ENCODE assay signal across 20 cellular contexts in genomic region chr22:26986884-26987283, GRCh38.
"Had no signal": no experiment of that assay in that cellular context is flagged by ENCODE, and none has a peak within 500 bp of the region (broad histone marks: within the 10 kb centered on the region; RNA-seq: fewer than 3 reads in every experiment).

No MANE protein-coding gene starts in this region.

- H3K27ac Mint-ChIP-seq: activated naive CD8-positive, alpha-beta T cell treated with anti-CD3 and anti-CD28 coated beads, Interleukin-2, amount 10 ng/mL, durations not matched to agents 7 days and 5 days; activated T-helper 1 cell treated with anti-CD3 and anti-CD28 coated beads, Interleukin-12 subunit alpha, Interleukin-12 subunit beta, Interleukin-2, Interleukin-4 antibody, amounts not matched to agents 30 ng/mL and 10 ng/mL and 1 ng/mL, durations not matched to agents 14 hours and 24 hours and 36 hours; brain; naive thymus-derived CD4-positive, alpha-beta T cell; stimulated activated naive B cell treated with anti-CD40 and anti-IgM and Interleukin-4, amounts not matched to agents 10 μg/mL and 1 μg/mL and 100 μg/mL, for 72 hours had no signal

- H3K27ac ChIP-seq: foreskin keratinocyte, right atrium auricular region, tibial artery, vagina had no signal

- H3K4me1 ChIP-seq: foreskin keratinocyte, right atrium auricular region, vagina had no signal

- H3K27me3 ChIP-seq: right atrium auricular region, tibial artery, vagina had no signal

- DNase-seq: activated CD4-positive, CD25-positive, alpha-beta regulatory T cell treated with anti-CD3 and anti-CD28 coated beads, Interleukin-2, amount 50 U/mL, for 72 hours; activated naive CD4-positive, alpha-beta T cell; activated naive CD8-positive, alpha-beta T cell treated with anti-CD3 and anti-CD28 coated beads, Interleukin-2, amount 10 ng/mL, durations not matched to agents 7 days and 5 days; cortex of kidney; effector CD8-positive, alpha-beta T cell; foreskin keratinocyte; glutamatergic neuron; mucosa of descending colon; naive thymus-derived CD4-positive, alpha-beta T cell; nucleus accumbens; stimulated activated CD4-positive, alpha-beta T cell treated with anti-CD3 and anti-CD28 coated beads, Interleukin-15, amount 100 ng/mL, for 24 hours; stimulated activated CD4-positive, alpha-beta T cell treated with anti-CD3 and anti-CD28 coated beads, Interleukin-4, amount 100 ng/mL, for 1 hour; stimulated activated naive B cell treated with anti-CD40 and anti-IgM and Interleukin-4, amounts not matched to agents 10 μg/mL and 1 μg/mL and 100 μg/mL, for 72 hours; T-helper 9 cell; tibial artery had no signal

- H3K4me3 ChIP-seq: mucosa of descending colon, right atrium auricular region, tibial artery, vagina had no signal

- ATAC-seq: foreskin keratinocyte; left lobe of liver; mucosa of descending colon; naive thymus-derived CD4-positive, alpha-beta T cell; stimulated activated naive B cell treated with anti-CD40 and anti-IgM and Interleukin-4, amounts not matched to agents 10 μg/mL and 1 μg/mL and 100 μg/mL, for 72 hours had no signal

- H3K4me3 Mint-ChIP-seq: activated naive CD8-positive, alpha-beta T cell treated with anti-CD3 and anti-CD28 coated beads, Interleukin-2, amount 10 ng/mL, durations not matched to agents 7 days and 5 days; activated T-helper 1 cell treated with anti-CD3 and anti-CD28 coated beads, Interleukin-12 subunit alpha, Interleukin-12 subunit beta, Interleukin-2, Interleukin-4 antibody, amounts not matched to agents 30 ng/mL and 10 ng/mL and 1 ng/mL, durations not matched to agents 14 hours and 24 hours and 36 hours; brain; naive thymus-derived CD4-positive, alpha-beta T cell; stimulated activated naive B cell treated with anti-CD40 and anti-IgM and Interleukin-4, amounts not matched to agents 10 μg/mL and 1 μg/mL and 100 μg/mL, for 72 hours had no signal

- H3K36me3 Mint-ChIP-seq: activated naive CD8-positive, alpha-beta T cell treated with anti-CD3 and anti-CD28 coated beads, Interleukin-2, amount 10 ng/mL, durations not matched to agents 7 days and 5 days; brain; naive thymus-derived CD4-positive, alpha-beta T cell; stimulated activated naive B cell treated with anti-CD40 and anti-IgM and Interleukin-4, amounts not matched to agents 10 μg/mL and 1 μg/mL and 100 μg/mL, for 72 hours had no signal

- H3K4me1 Mint-ChIP-seq: activated naive CD8-positive, alpha-beta T cell treated with anti-CD3 and anti-CD28 coated beads, Interleukin-2, amount 10 ng/mL, durations not matched to agents 7 days and 5 days; naive thymus-derived CD4-positive, alpha-beta T cell had no signal

- H3K9me3 Mint-ChIP-seq: activated naive CD8-positive, alpha-beta T cell treated with anti-CD3 and anti-CD28 coated beads, Interleukin-2, amount 10 ng/mL, durations not matched to agents 7 days and 5 days; activated T-helper 1 cell treated with anti-CD3 and anti-CD28 coated beads, Interleukin-12 subunit alpha, Interleukin-12 subunit beta, Interleukin-2, Interleukin-4 antibody, amounts not matched to agents 30 ng/mL and 10 ng/mL and 1 ng/mL, durations not matched to agents 14 hours and 24 hours and 36 hours; naive thymus-derived CD4-positive, alpha-beta T cell; stimulated activated naive B cell treated with anti-CD40 and anti-IgM and Interleukin-4, amounts not matched to agents 10 μg/mL and 1 μg/mL and 100 μg/mL, for 72 hours had no signal

- H3K36me3 ChIP-seq: right atrium auricular region, tibial artery, vagina had no signal

- H3K9me3 ChIP-seq: mucosa of descending colon, right atrium auricular region, tibial artery, vagina had no signal
